1 cellular context compared by ENCODE assay signal in the genomic region with DNA sequence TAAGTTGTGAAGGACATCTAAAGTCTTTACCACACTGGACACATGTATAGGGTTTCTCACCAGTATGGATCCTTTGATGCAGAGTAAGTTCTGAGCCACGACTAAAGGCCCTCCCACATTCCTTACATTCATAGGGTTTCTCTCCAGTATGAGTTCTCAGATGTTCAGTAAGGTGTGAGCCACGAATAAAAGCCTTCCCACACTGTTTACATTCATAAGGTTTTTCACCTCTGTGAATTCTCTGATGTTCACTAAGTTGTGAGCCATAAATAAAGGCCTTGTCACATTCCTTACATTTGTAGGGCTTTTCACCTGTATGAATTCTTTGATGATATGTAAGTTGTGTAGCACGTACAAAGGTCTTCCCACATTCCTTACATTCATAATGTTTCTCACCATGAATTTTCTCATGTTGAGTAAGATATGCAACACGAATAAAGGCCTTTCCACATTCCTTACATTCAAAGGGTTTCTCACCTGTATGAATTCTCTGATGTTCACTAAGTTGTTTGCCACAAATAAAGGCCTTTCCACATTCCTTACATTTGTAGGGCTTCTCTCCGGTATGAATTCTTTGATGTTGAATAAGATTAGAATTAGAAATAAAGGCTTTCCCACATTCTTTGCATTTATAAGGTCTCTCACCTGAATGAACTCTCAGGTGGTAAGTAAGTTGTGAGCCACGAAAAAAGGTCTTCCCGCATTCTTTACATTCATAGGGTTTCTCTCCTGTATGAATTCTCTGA.
TF ChIP-seq lines count a peak whose summit lies in the region.

No MANE protein-coding gene starts in this region.

TF ChIP-seq in GM23338, 12 proteins besides CTCF, POLR2A, EP300 and RAD21 (continued from another document):
- TF ChIP-seq ETS1 (IDR thresholded peaks at IDR 0.05), result no peak
- TF ChIP-seq, protein P1, sequence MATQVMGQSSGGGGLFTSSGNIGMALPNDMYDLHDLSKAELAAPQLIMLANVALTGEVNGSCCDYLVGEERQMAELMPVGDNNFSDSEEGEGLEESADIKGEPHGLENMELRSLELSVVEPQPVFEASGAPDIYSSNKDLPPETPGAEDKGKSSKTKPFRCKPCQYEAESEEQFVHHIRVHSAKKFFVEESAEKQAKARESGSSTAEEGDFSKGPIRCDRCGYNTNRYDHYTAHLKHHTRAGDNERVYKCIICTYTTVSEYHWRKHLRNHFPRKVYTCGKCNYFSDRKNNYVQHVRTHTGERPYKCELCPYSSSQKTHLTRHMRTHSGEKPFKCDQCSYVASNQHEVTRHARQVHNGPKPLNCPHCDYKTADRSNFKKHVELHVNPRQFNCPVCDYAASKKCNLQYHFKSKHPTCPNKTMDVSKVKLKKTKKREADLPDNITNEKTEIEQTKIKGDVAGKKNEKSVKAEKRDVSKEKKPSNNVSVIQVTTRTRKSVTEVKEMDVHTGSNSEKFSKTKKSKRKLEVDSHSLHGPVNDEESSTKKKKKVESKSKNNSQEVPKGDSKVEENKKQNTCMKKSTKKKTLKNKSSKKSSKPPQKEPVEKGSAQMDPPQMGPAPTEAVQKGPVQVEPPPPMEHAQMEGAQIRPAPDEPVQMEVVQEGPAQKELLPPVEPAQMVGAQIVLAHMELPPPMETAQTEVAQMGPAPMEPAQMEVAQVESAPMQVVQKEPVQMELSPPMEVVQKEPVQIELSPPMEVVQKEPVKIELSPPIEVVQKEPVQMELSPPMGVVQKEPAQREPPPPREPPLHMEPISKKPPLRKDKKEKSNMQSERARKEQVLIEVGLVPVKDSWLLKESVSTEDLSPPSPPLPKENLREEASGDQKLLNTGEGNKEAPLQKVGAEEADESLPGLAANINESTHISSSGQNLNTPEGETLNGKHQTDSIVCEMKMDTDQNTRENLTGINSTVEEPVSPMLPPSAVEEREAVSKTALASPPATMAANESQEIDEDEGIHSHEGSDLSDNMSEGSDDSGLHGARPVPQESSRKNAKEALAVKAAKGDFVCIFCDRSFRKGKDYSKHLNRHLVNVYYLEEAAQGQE (IDR thresholded peaks at IDR 0.05; ENCODE audit: unreplicated experiment), result no peak
- no peak for TF ChIP-seq ZNF462 (CRISPR knock-in tag; IDR thresholded peaks at IDR 0.05)
